1 cellular context compared by ENCODE assay signal in genomic region chr4:148007303-148007702, GRCh38.
TF ChIP-seq lines count a peak whose summit lies in the region.

No MANE protein-coding gene starts in this region.

TF ChIP-seq in HEK293, 187 proteins besides CTCF, POLR2A, EP300 and RAD21 (continued from another document):
- TF ChIP-seq ZNF398 (tag by site-specific recombination; IDR thresholded peaks at IDR 0.05), result 0 out of 2 replicates have a peak, but pooled peaks have one; percentile 9
- TF ChIP-seq ZNF629 (tag by site-specific recombination; IDR thresholded peaks at IDR 0.05), result peak; percentile 95
- peak; percentile 49; the same call in 1 of the 2 replicates for TF ChIP-seq ZNF184 (tag by site-specific recombination; IDR thresholded peaks at IDR 0.05)
- no peak for TF ChIP-seq MYNN (tag by site-specific recombination; IDR thresholded peaks at IDR 0.05; ENCODE audit: borderline replicate concordance)
- TF ChIP-seq GLIS1 (tag by site-specific recombination; IDR thresholded peaks at IDR 0.05), result no peak
- no peak for TF ChIP-seq ZNF530 (tag by site-specific recombination; IDR thresholded peaks at IDR 0.05; ENCODE audit: low read depth)
- no peak for TF ChIP-seq ZBTB6 (tag by site-specific recombination; IDR thresholded peaks at IDR 0.05)
- 0 out of 2 replicates have a peak, but pooled peaks have one; percentile 22 for TF ChIP-seq ZNF518A (tag by site-specific recombination; conservative IDR thresholded peaks at IDR 0.05; ENCODE audit: low read depth)
- TF ChIP-seq ZNF600 (tag by site-specific recombination; IDR thresholded peaks at IDR 0.05), result peak; percentile 67
- peak; percentile 71 for TF ChIP-seq ZNF513 (tag by site-specific recombination; IDR thresholded peaks at IDR 0.05)
- peak; percentile 54 for TF ChIP-seq PRDM1 (tag by site-specific recombination; IDR thresholded peaks at IDR 0.05)
- TF ChIP-seq ZNF169 (tag by site-specific recombination; IDR thresholded peaks at IDR 0.05), result no peak
- TF ChIP-seq ZBTB17 (tag by site-specific recombination; IDR thresholded peaks at IDR 0.05), result peak; percentile 38; the same call in 1 of the 2 replicates
- TF ChIP-seq WT1 (tag by site-specific recombination; IDR thresholded peaks at IDR 0.05), result peak; percentile 36; the same call in 1 of the 2 replicates
- TF ChIP-seq ZNF776 (tag by site-specific recombination; IDR thresholded peaks at IDR 0.05; ENCODE audit: borderline replicate concordance), result no peak
- peak; percentile 58; the same call in 1 of the 2 replicates for TF ChIP-seq ZNF24 (tag by site-specific recombination; IDR thresholded peaks at IDR 0.05)
- TF ChIP-seq ZNF10 (tag by site-specific recombination; IDR thresholded peaks at IDR 0.05), result peak; percentile 92
- no peak for TF ChIP-seq RBAK (tag by site-specific recombination; IDR thresholded peaks at IDR 0.05)
- TF ChIP-seq ZFP69B (tag by site-specific recombination; IDR thresholded peaks at IDR 0.05), result 0 out of 2 replicates have a peak, but pooled peaks have one; percentile 29
- peak; percentile 78 for TF ChIP-seq ZNF660 (tag by site-specific recombination; IDR thresholded peaks at IDR 0.05)
- peak; percentile 70; the same call in 1 of the 2 replicates for TF ChIP-seq SP7 (tag by site-specific recombination; IDR thresholded peaks at IDR 0.05)
- peak; percentile 82 for TF ChIP-seq INSM2 (tag by site-specific recombination; IDR thresholded peaks at IDR 0.05)
